In the genomic region with DNA sequence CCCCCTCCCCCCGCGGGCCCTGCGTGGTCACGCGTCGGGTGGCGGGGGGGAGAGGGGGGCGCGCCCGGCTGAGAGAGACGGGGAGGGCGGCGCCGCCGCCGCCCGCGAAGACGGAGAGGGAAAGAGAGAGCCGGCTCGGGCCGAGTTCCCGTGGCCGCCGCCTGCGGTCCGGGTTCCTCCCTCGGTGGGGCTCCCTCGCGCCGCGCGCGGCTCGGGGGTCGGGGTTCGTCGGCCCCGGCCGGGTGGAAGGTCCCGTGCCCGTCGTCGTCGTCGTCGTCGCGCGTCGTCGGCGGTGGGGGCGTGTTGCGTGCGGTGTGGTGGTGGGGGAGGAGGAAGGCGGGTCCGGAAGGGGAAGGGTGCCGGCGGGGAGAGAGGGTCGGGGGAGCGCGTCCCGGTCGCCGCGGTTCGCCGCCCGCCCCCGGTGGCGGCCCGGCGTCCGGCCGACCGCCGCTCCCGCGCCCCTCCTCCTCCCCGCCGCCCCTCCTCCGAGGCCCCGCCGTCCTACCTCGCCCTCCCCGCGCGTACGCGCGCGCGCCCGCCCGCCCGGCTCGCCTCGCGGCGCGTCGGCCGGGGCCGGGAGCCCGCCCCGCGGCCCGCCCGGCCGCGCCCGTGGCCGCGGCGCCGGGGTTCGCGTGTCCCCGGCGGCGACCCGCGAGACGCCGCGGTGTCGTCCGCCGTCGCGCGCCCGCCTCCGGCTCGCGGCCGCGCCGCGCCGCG, we compare ENCODE assay signal across 7 cellular contexts.
DNase-seq lines count a peak whose midpoint lies in the region; ATAC-seq and TF ChIP-seq lines count a peak whose summit lies in the region.
"Not testable (repeated sequence)": the region's sequence is repeated elsewhere in the genome, so short reads cannot be mapped to it uniquely, and the experiment has no call there.

No MANE protein-coding gene starts in this region.

- DNase-seq in HFFc6 (peak; percentile 16), activated T-cell treated with anti-CD3 and anti-CD28 coated beads for 4 hours (peak; percentile 1), cardiac septum (ENCODE audit: low spot score) (peak; percentile 4), natural killer cell (peak; percentile 14)
- peak; percentile 30 for DNase-seq in activated CD4-positive, CD25-positive, alpha-beta regulatory T cell treated with anti-CD3 and anti-CD28 coated beads, Interleukin-2, amount 50 U/mL, for 72 hours
- peak; percentile 62 for DNase-seq in activated naive CD8-positive, alpha-beta T cell treated with anti-CD3 and anti-CD28 coated beads, Interleukin-2, amount 10 ng/mL, durations not matched to agents 7 days and 5 days
- peak; percentile 2 for DNase-seq in stimulated activated CD4-positive, alpha-beta T cell treated with anti-CD3 and anti-CD28 coated beads, Interleukin-4, amount 100 ng/mL, for 1 hour

- TF ChIP-seq CTCF in HFFc6 (IDR thresholded peaks at IDR 0.05); natural killer cell (IDR thresholded peaks at IDR 0.05): not testable (repeated sequence)

- H3K27me3 Mint-ChIP-seq in HFFc6 (ENCODE audit: insufficient read depth); activated naive CD8-positive, alpha-beta T cell treated with anti-CD3 and anti-CD28 coated beads, Interleukin-2, amount 10 ng/mL, durations not matched to agents 7 days and 5 days; natural killer cell (ENCODE audit: low read depth in 2 of 2): not testable (repeated sequence)

- H3K27ac Mint-ChIP-seq in HFFc6; activated naive CD8-positive, alpha-beta T cell treated with anti-CD3 and anti-CD28 coated beads, Interleukin-2, amount 10 ng/mL, durations not matched to agents 7 days and 5 days; natural killer cell: not testable (repeated sequence)

- POLR2A ChIA-PET in activated naive CD8-positive, alpha-beta T cell treated with anti-CD3 and anti-CD28 coated beads, Interleukin-2, amount 10 ng/mL, durations not matched to agents 7 days and 5 days (lab: Charles Lee): not testable (repeated sequence)

- ATAC-seq in activated naive CD8-positive, alpha-beta T cell treated with anti-CD3 and anti-CD28 coated beads, Interleukin-2, amount 10 ng/mL, durations not matched to agents 7 days and 5 days (ENCODE audit: low read depth); natural killer cell: not testable (repeated sequence)

- intact Hi-C loops in cardiac septum (cut with DNase I); natural killer cell (cut with micrococcal nuclease): not testable (repeated sequence)

- not testable (repeated sequence) for H3K4me1 Mint-ChIP-seq in HFFc6 (ENCODE audit: low read depth); activated naive CD8-positive, alpha-beta T cell treated with anti-CD3 and anti-CD28 coated beads, Interleukin-2, amount 10 ng/mL, durations not matched to agents 7 days and 5 days; natural killer cell

- not testable (repeated sequence) for H3K36me3 Mint-ChIP-seq in HFFc6 (ENCODE audit: low read depth); activated naive CD8-positive, alpha-beta T cell treated with anti-CD3 and anti-CD28 coated beads, Interleukin-2, amount 10 ng/mL, durations not matched to agents 7 days and 5 days; natural killer cell

- not testable (repeated sequence) for H3K4me3 Mint-ChIP-seq in HFFc6; activated naive CD8-positive, alpha-beta T cell treated with anti-CD3 and anti-CD28 coated beads, Interleukin-2, amount 10 ng/mL, durations not matched to agents 7 days and 5 days; natural killer cell

- not testable (repeated sequence) for H3K9me3 Mint-ChIP-seq in HFFc6; activated naive CD8-positive, alpha-beta T cell treated with anti-CD3 and anti-CD28 coated beads, Interleukin-2, amount 10 ng/mL, durations not matched to agents 7 days and 5 days; natural killer cell

Comparison
In these comparisons a context has a peak if more than half of its experiments do, and no peak if none do; other contexts are left out.
1. DNase-seq: peak in every context shown above with its lines; median percentile 62 in activated naive CD8-positive, alpha-beta T cell treated with anti-CD3 and anti-CD28 coated beads, Interleukin-2, amount 10 ng/mL, durations not matched to agents 7 days and 5 days; 30 in activated CD4-positive, CD25-positive, alpha-beta regulatory T cell treated with anti-CD3 and anti-CD28 coated beads, Interleukin-2, amount 50 U/mL, for 72 hours; 16 in HFFc6; 14 in natural killer cell; 4 in cardiac septum; 2 in stimulated activated CD4-positive, alpha-beta T cell treated with anti-CD3 and anti-CD28 coated beads, Interleukin-4, amount 100 ng/mL, for 1 hour; 1 in activated T-cell treated with anti-CD3 and anti-CD28 coated beads for 4 hours.